ENCODE assay signal across 8 cellular contexts in the genomic region with DNA sequence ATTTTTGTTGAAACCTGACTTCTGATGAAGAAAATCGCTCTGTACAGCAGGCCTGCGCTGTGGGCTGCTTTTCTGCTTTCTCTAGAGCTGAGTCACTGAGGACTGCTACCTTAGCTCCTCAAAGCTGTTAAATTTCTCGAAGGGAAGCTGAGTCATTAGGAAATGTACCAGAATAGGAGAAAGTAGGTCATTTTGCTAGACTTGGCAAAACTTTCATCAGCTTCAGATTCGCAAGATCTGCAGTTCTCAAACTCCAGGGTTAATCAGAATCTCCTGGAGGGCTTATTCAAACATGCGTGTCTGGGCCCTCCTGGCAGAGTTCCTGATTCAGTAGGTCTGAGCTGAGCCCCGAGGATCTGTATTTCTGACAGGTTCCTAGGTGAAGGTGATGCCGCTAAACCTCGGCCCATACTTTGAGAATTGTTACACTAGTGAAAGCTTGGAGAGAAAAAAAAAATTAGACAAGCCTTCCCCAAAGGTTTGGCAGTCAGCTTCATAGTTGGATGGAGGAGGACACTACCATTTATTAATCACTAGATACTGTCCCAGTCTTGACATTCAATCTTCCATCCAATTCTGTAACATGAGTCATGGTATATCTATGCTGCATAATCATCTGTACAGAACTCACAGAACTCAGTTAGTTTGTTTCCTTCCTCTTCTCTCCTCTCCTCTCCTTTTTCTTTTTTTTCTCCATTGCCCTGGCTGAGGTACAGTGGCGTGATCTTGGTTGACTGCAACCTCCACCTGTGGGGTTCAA.
DNase-seq lines count a peak whose midpoint lies in the region; ATAC-seq lines count a peak whose summit lies in the region.
"Had no signal": no experiment of that assay in that cellular context is flagged by ENCODE, and none has a peak within 500 bp of the region (broad histone marks: within the 10 kb centered on the region; RNA-seq: fewer than 3 reads in every experiment).

No MANE protein-coding gene starts in this region.

- POLR2A ChIA-PET in activated CD4-positive, alpha-beta memory T cell treated with anti-CD3 and anti-CD28 coated beads for 36 hours (lab: Charles Lee), result no interaction called here

- H3K4me1 Mint-ChIP-seq in activated CD4-positive, alpha-beta memory T cell treated with anti-CD3 and anti-CD28 coated beads for 36 hours (ENCODE audit: low read depth), result peaks cover 16% of the 10 kb centered on the region

- intact Hi-C loops in activated CD4-positive, alpha-beta memory T cell treated with anti-CD3 and anti-CD28 coated beads for 36 hours (cut with micrococcal nuclease), result loop anchor here (10.0 kb wide), 1 partner anchor 518 kb away; no protein-coding TSS in a partner anchor
- intact Hi-C loops in left cardiac atrium (cut with DNase I), result no loop called here

- H3K27ac Mint-ChIP-seq in activated CD4-positive, alpha-beta memory T cell treated with anti-CD3 and anti-CD28 coated beads for 36 hours, result peak overlapping the region; percentile 49

- CTCF ChIA-PET in activated CD4-positive, alpha-beta memory T cell treated with anti-CD3 and anti-CD28 coated beads for 36 hours (lab: Charles Lee), result interaction anchor here (0.6 kb wide), 1 partner anchor 636 kb away, joined by 3 read pairs; no protein-coding TSS in a partner anchor

- peaks cover 2% of the 10 kb centered on the region for H3K27me3 Mint-ChIP-seq in activated CD4-positive, alpha-beta memory T cell treated with anti-CD3 and anti-CD28 coated beads for 36 hours

- no peak overlapping the region for H3K4me3 Mint-ChIP-seq in activated CD4-positive, alpha-beta memory T cell treated with anti-CD3 and anti-CD28 coated beads for 36 hours

- peak; percentile 63 for DNase-seq in activated CD4-positive, alpha-beta memory T cell treated with anti-CD3 and anti-CD28 coated beads for 36 hours
- DNase-seq in left cardiac atrium, result peak; percentile 45
- DNase-seq in stimulated activated CD4-positive, alpha-beta T cell treated with anti-CD3 and anti-CD28 coated beads, Interleukin-2, amount 100 ng/mL, for 48 hours, result peak; percentile 8 to 11
- DNase-seq in NCI-H774 (lab: John Stamatoyannopoulos, UW), result no peak
- DNase-seq: effector memory CD4-positive, alpha-beta T cell had no signal

- H3K9me3 Mint-ChIP-seq in activated CD4-positive, alpha-beta memory T cell treated with anti-CD3 and anti-CD28 coated beads for 36 hours, result no peaks in the 10 kb centered on the region

- ATAC-seq in HG02610 (IDR thresholded peaks at IDR 0.05; ENCODE audit: unreplicated experiment) (peak; percentile 50), left cardiac atrium (peak; percentile 89 to 98), GM19455 (IDR thresholded peaks at IDR 0.05; ENCODE audit: unreplicated experiment) (no peak), HG02870 (IDR thresholded peaks at IDR 0.05; ENCODE audit: unreplicated experiment) (no peak)

- H3K36me3 Mint-ChIP-seq in activated CD4-positive, alpha-beta memory T cell treated with anti-CD3 and anti-CD28 coated beads for 36 hours, result no peaks in the 10 kb centered on the region

Comparison
In these comparisons a context has a peak if more than half of its experiments do, and no peak if none do; other contexts are left out.
1. ATAC-seq: peak in HG02610 (single experiment) and left cardiac atrium (2 of 2); none in GM19455 (single experiment) and HG02870 (single experiment).